10 cellular contexts compared by ENCODE assay signal in genomic region chr20:46710149-46710913, GRCh38. TPM values are rescaled to one million over a fixed set of nuclear protein-coding genes. Genes with fewer than 3 reads are reported as not detected.
A peak's percentile ranks its signal among the peaks of the same experiment; 100 is the strongest.
DNase-seq lines count a peak whose midpoint lies in the region; ATAC-seq and TF ChIP-seq lines count a peak whose summit lies in the region.
"Had no signal": no experiment of that assay in that cellular context is flagged by ENCODE, and none has a peak within 500 bp of the region (broad histone marks: within the 10 kb centered on the region; RNA-seq: fewer than 3 reads in every experiment).

No MANE protein-coding gene starts in this region.

- H3K27me3 ChIP-seq in body of pancreas, result no peaks in the 10 kb centered on the region
- H3K27me3 ChIP-seq in right lobe of liver, result no peaks in the 10 kb centered on the region
- H3K27me3 ChIP-seq in stomach, result peaks cover 0 to 4% (median 0%) of the 10 kb centered on the region in 3 donors

- TF ChIP-seq POLR2A in body of pancreas (IDR thresholded peaks at IDR 0.05) (no peak), right lobe of liver (IDR thresholded peaks at IDR 0.05) (peak; percentile 17), stomach (IDR thresholded peaks at IDR 0.05) (no peak)

- H3K36me3 ChIP-seq in body of pancreas (replicated peaks in 1 of 2; ENCODE audit: insufficient read depth in 1 of 2, low read depth in 2 of 2) (no peaks in the 10 kb centered on the region), right lobe of liver (no peaks in the 10 kb centered on the region), stomach (no peaks in the 10 kb centered on the region)

- no peak for ATAC-seq in body of pancreas
- peak; percentile 50 to 65 (median 58) for ATAC-seq in right lobe of liver
- no peak for ATAC-seq in GM18858 (IDR thresholded peaks at IDR 0.05; ENCODE audit: unreplicated experiment)
- ATAC-seq in HG02884 (IDR thresholded peaks at IDR 0.05; ENCODE audit: unreplicated experiment), result no peak

- DNase-seq in DMS53 (lab: John Stamatoyannopoulos, UW) (peak; percentile 39), DMS53 treated with DMSO at 0.1 percent for 48 hours (lab: John Stamatoyannopoulos, UW; ENCODE audit: unreplicated experiment) (no peak), body of pancreas (no peak), right lobe of liver (peak; percentile 48 to 80 (median 71)), stomach (no peak), superior temporal gyrus (ENCODE audit: extremely low spot score) (no peak)

- 21 to 28% methylated on average over 18 to 23 of the region's 23 CpGs for WGBS in body of pancreas, 2 donors
- 13% methylated on average over 18 of the region's 23 CpGs for WGBS in right lobe of liver (ENCODE audit: insufficient coverage, low coverage, low lambda C conversion rate, missing lambda C conversion rate)
- 24 to 36% (median 28%) methylated on average over 23 of the region's 23 CpGs for WGBS in stomach, 5 donors

- TF ChIP-seq CTCF in body of pancreas (IDR thresholded peaks at IDR 0.05) (no peak), right lobe of liver (IDR thresholded peaks at IDR 0.05) (no peak), stomach (IDR thresholded peaks at IDR 0.05) (no peak)

- peak overlapping the region; percentile 70 to 88 (median 82) for H3K27ac ChIP-seq in body of pancreas
- H3K27ac ChIP-seq in right lobe of liver, result peak overlapping the region; percentile 87 to 92 (median 88)
- H3K27ac ChIP-seq in stomach, result peak overlapping the region; percentile 85 to 92 (median 90)
- H3K27ac ChIP-seq: KMS-11 had no signal

- H3K4me1 ChIP-seq in body of pancreas (peaks cover 54% of the 10 kb centered on the region), right lobe of liver (peaks cover 0 to 61% (median 30%) of the 10 kb centered on the region in 4 donors), stomach (peaks cover 13 to 67% (median 56%) of the 10 kb centered on the region in 4 donors)

- intact Hi-C loops in body of pancreas (cut with DNase I), result no loop called here
- intact Hi-C loops in right lobe of liver (cut with DNase I), result no loop called here
- intact Hi-C loops in stomach (cut with DNase I; ENCODE audit: low total_unique reads), result no loop called here

- no peak for TF ChIP-seq EP300 in stomach (IDR thresholded peaks at IDR 0.05)

- no peaks in the 10 kb centered on the region for H3K9me3 ChIP-seq in body of pancreas
- H3K9me3 ChIP-seq in right lobe of liver, result no peaks in the 10 kb centered on the region
- peaks cover 0 to 8% (median 2%) of the 10 kb centered on the region in 4 donors for H3K9me3 ChIP-seq in stomach

- peak overlapping the region; percentile 24 to 68 for H3K4me3 ChIP-seq in body of pancreas
- peak overlapping the region; percentile 80 to 85 (median 80) for H3K4me3 ChIP-seq in right lobe of liver
- peak overlapping the region; percentile 61 to 78 (median 67) for H3K4me3 ChIP-seq in stomach

RNA-seq across cellular contexts. Expression of gene SLC2A10, which starts 0.9 kb away (rescaled TPM):
- total RNA-seq in body of pancreas, result 10 to 100 TPM; 12.2 to 95.3 TPM
- total RNA-seq in right lobe of liver, result 10 to 100 TPM; 35.4 to 47.3 (median 42.7) TPM
- 10 to 100 TPM; 13.4 to 66.1 (median 35.0) TPM for total RNA-seq in stomach
- 10 to 100 TPM in 2 of 3 donors, 1 to 10 TPM in 1; 8.5 to 13.3 (median 10.5) TPM for polyA plus RNA-seq in stomach

RNA-seq across cellular contexts. Expression of gene TP53RK, which starts 21.1 kb away (rescaled TPM):
- total RNA-seq in body of pancreas (10 to 100 TPM in 1 of 2 donors, 1 to 10 TPM in 1; 6.6 to 11.7 TPM), right lobe of liver (1 to 10 TPM; 3.1 to 10.0 (median 5.2) TPM), stomach (10 to 100 TPM in 3 of 5 donors, 1 to 10 TPM in 2; 1.8 to 64.3 (median 14.1) TPM)
- 10 to 100 TPM in 2 of 3 donors, 1 to 10 TPM in 1; 7.8 to 14.2 (median 11.7) TPM for polyA plus RNA-seq in stomach

RNA-seq across cellular contexts. Expression of gene SLC13A3, which starts 59.1 kb away (rescaled TPM):
- total RNA-seq in body of pancreas (1 to 10 TPM; 3.4 to 6.3 TPM), right lobe of liver (10 to 100 TPM in 3 of 6 experiments, 1 to 10 TPM in 3; 3.7 to 14.6 (median 9.3) TPM), stomach (1 to 10 TPM in 3 of 5 donors, not detected in 2; 1.8 to 6.6 (median 3.8) TPM)
- 1 to 10 TPM in 1 of 3 donors, under 1 TPM in 2; 0.61 to 1.1 (median 0.62) TPM for polyA plus RNA-seq in stomach
- total RNA-seq: A172 had no signal

Comparison
In these comparisons a context has a peak if more than half of its experiments do, and no peak if none do; other contexts are left out.
1. DNase-seq: peak in DMS53 (single experiment) and right lobe of liver (3 of 3); none in DMS53 treated with DMSO at 0.1 percent for 48 hours (single experiment), body of pancreas (0 of 4), stomach (single experiment) and superior temporal gyrus (single experiment).
2. ATAC-seq: peak in right lobe of liver (4 of 4); none in body of pancreas (single experiment), GM18858 (single experiment) and HG02884 (single experiment).
3. Peak in every context shown above with its lines, with median percentiles within 50 percentile points of each other: H3K27ac ChIP-seq and H3K4me3 ChIP-seq.